Comparison of ENCODE assay signal across 14 cellular contexts in the genomic region with DNA sequence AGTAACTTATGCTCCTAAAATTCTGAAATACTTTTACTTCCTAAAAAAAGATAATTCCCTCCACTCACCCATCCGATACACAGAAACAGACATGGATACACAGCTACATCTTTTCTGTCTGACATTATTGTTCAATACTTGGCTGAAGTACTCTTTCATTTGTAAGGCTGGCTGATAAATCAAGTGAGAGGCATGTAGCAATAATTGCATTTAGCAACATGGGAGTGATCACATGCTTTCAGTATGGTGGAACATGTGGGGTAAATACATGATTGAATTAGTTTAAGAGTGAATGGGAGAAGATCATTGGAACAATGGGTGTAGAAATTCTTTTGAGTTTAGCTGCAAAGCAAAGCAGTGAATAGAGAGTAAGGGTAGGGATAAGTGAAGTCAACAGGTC.
DNase-seq lines count a peak whose midpoint lies in the region; TF ChIP-seq lines count a peak whose summit lies in the region.
"Had no signal": no experiment of that assay in that cellular context is flagged by ENCODE, and none has a peak within 500 bp of the region (broad histone marks: within the 10 kb centered on the region; RNA-seq: fewer than 3 reads in every experiment).

No MANE protein-coding gene starts in this region.

- TF ChIP-seq CTCF in epithelial cell of esophagus (IDR thresholded peaks at IDR 0.05; ENCODE audit: insufficient read depth, low read depth, low read length, missing control alignments) (no peak), fibroblast of pulmonary artery (IDR thresholded peaks at IDR 0.05; ENCODE audit: low read length, missing control alignments) (no peak)

- DNase-seq in AG08395 (ENCODE audit: low spot score) (peak; percentile 9), GM03348 (ENCODE audit: low spot score) (peak; percentile 25), epithelial cell of esophagus (ENCODE audit: low read depth) (peak; percentile 18), fibroblast of pulmonary artery (ENCODE audit: low read depth) (peak; percentile 29), nucleus accumbens (lab: John Stamatoyannopoulos, UW) (no peak), NCI-H510A treated with DMSO at 0.1 percent for 48 hours (lab: John Stamatoyannopoulos, UW) (no peak)
- no peak for DNase-seq in effector CD4-positive, alpha-beta T cell
- no peak for DNase-seq in stimulated activated CD4-positive, alpha-beta T cell treated with anti-CD3 and anti-CD28 coated beads, Interleukin-4, amount 100 ng/mL, for 24 hours
- DNase-seq: CD4-positive, CD25-positive, alpha-beta regulatory T cell; DMS53; GOT3 had no signal

- H3K4me3 ChIP-seq in epithelial cell of esophagus (ENCODE audit: low read length) = no peak overlapping the region
- H3K4me3 ChIP-seq in fibroblast of pulmonary artery (replicated peaks; ENCODE audit: low read depth, low read length) = no peak overlapping the region
- H3K4me3 ChIP-seq: A549; BLaER1 treated with 17β-estradiol and CSF1 and Interleukin-3, amounts not matched to agents 10 nM and 100 nM; GM12878 had no signal

Comparison
In these comparisons a context has a peak if more than half of its experiments do, and no peak if none do; other contexts are left out.
1. DNase-seq: peak in AG08395 (single experiment), GM03348 (single experiment), epithelial cell of esophagus (single experiment) and fibroblast of pulmonary artery (single experiment); none in nucleus accumbens (0 of 56), NCI-H510A treated with DMSO at 0.1 percent for 48 hours (single experiment), effector CD4-positive, alpha-beta T cell (single experiment) and stimulated activated CD4-positive, alpha-beta T cell treated with anti-CD3 and anti-CD28 coated beads, Interleukin-4, amount 100 ng/mL, for 24 hours (single experiment).